20 cellular contexts compared by ENCODE assay signal in genomic region chr20:57410398-57411323, GRCh38. TPM values are rescaled to one million over a fixed set of nuclear protein-coding genes. Genes with fewer than 3 reads are reported as not detected.
DNase-seq lines count a peak whose midpoint lies in the region; ATAC-seq lines count a peak whose summit lies in the region.
"Had no signal": no experiment of that assay in that cellular context is flagged by ENCODE, and none has a peak within 500 bp of the region (broad histone marks: within the 10 kb centered on the region; RNA-seq: fewer than 3 reads in every experiment).

No MANE protein-coding gene starts in this region.

- H3K36me3 ChIP-seq in Karpas-422 (ENCODE audit: insufficient read depth, low read length) (peaks cover 21% of the 10 kb centered on the region), rectal smooth muscle tissue (ENCODE audit: control insufficient read depth, insufficient read depth, low read length) (peaks cover 20% of the 10 kb centered on the region)

- H3K9me2 ChIP-seq in Karpas-422 (replicated peaks; ENCODE audit: insufficient read depth, low read length), result no peaks in the 10 kb centered on the region

- H3K4me3 ChIP-seq in Karpas-422 (ENCODE audit: low read length) (no peak overlapping the region), rectal smooth muscle tissue (ENCODE audit: low read length) (no peak overlapping the region)
- H3K4me3 ChIP-seq: GM23248, heart left ventricle, upper lobe of left lung had no signal

- no peak overlapping the region for H2AFZ ChIP-seq in Karpas-422 (ENCODE audit: low read length)
- H2AFZ ChIP-seq: GM23248 had no signal

- intact Hi-C loops in left ventricle myocardium superior (cut with micrococcal nuclease), result no loop called here

- peaks cover 11% of the 10 kb centered on the region for H3K4me1 Mint-ChIP-seq in activated naive CD8-positive, alpha-beta T cell (ENCODE audit: low read depth)
- peaks cover 6% of the 10 kb centered on the region for H3K4me1 Mint-ChIP-seq in activated naive CD8-positive, alpha-beta T cell treated with anti-CD3 and anti-CD28 coated beads for 36 hours

- no peak overlapping the region for H3K4me2 ChIP-seq in Karpas-422 (ENCODE audit: low read depth, low read length, poor library complexity, severe bottlenecking)

- H3K36me3 Mint-ChIP-seq in activated naive CD8-positive, alpha-beta T cell, result peaks cover 3% of the 10 kb centered on the region
- peaks cover 9% of the 10 kb centered on the region for H3K36me3 Mint-ChIP-seq in activated naive CD8-positive, alpha-beta T cell treated with anti-CD3 and anti-CD28 coated beads for 36 hours

- H4K20me1 ChIP-seq in Karpas-422 (ENCODE audit: insufficient read depth, low read depth, low read length), result peaks cover 35% of the 10 kb centered on the region

- DNase-seq in activated naive CD8-positive, alpha-beta T cell treated with anti-CD3 and anti-CD28 coated beads for 36 hours, result no peak
- DNase-seq in Karpas-422 (peak; percentile 72), left ventricle myocardium superior (peak; percentile 15), amniotic stem cell (lab: John Stamatoyannopoulos, UW) (no peak), NCI-H1105 (lab: John Stamatoyannopoulos, UW) (no peak), EL (no peak)
- DNase-seq: activated T-cell treated with anti-CD3 and anti-CD28 coated beads, Interleukin-2, amount 50 U/mL, for 1 hour; caudate nucleus; effector CD8-positive, alpha-beta T cell; GM23248; KBM-7; NCI-H1930; NCI-H446; retina; stimulated activated naive CD4-positive, alpha-beta T cell treated with Interleukin-2 at 50 U/mL for 16 hours; upper lobe of left lung had no signal

- H3K4me1 ChIP-seq in Karpas-422 (ENCODE audit: low read length), result peaks cover 15% of the 10 kb centered on the region
- peaks cover 24% of the 10 kb centered on the region for H3K4me1 ChIP-seq in rectal smooth muscle tissue (ENCODE audit: control insufficient read depth, insufficient read depth, low read length)
- H3K4me1 ChIP-seq: upper lobe of left lung had no signal

- H3K9me3 Mint-ChIP-seq in activated naive CD8-positive, alpha-beta T cell (ENCODE audit: low read depth), result no peaks in the 10 kb centered on the region
- H3K9me3 Mint-ChIP-seq in activated naive CD8-positive, alpha-beta T cell treated with anti-CD3 and anti-CD28 coated beads for 36 hours, result no peaks in the 10 kb centered on the region

- H3K4me3 Mint-ChIP-seq in activated naive CD8-positive, alpha-beta T cell, result no peak overlapping the region
- no peak overlapping the region for H3K4me3 Mint-ChIP-seq in activated naive CD8-positive, alpha-beta T cell treated with anti-CD3 and anti-CD28 coated beads for 36 hours
- H3K4me3 Mint-ChIP-seq: CD14-positive monocyte had no signal

- H3K27ac Mint-ChIP-seq in activated naive CD8-positive, alpha-beta T cell, result peak overlapping the region; percentile 6
- H3K27ac Mint-ChIP-seq in activated naive CD8-positive, alpha-beta T cell treated with anti-CD3 and anti-CD28 coated beads for 36 hours, result no peak overlapping the region

- no peaks in the 10 kb centered on the region for H3K9me3 ChIP-seq in Karpas-422 (ENCODE audit: low read length)
- H3K9me3 ChIP-seq: heart left ventricle, upper lobe of left lung had no signal

- no peaks in the 10 kb centered on the region for H3K79me2 ChIP-seq in Karpas-422 (ENCODE audit: low read length)

- H3K27me3 Mint-ChIP-seq in activated naive CD8-positive, alpha-beta T cell, result no peaks in the 10 kb centered on the region
- no peaks in the 10 kb centered on the region for H3K27me3 Mint-ChIP-seq in activated naive CD8-positive, alpha-beta T cell treated with anti-CD3 and anti-CD28 coated beads for 36 hours

- H3K27me3 ChIP-seq in Karpas-422 (ENCODE audit: low read length), result no peaks in the 10 kb centered on the region
- no peaks in the 10 kb centered on the region for H3K27me3 ChIP-seq in rectal smooth muscle tissue (ENCODE audit: control insufficient read depth, insufficient read depth, low read length)
- H3K27me3 ChIP-seq: heart left ventricle, upper lobe of left lung had no signal

- 0 out of 2 replicates have a peak overlapping the region, but pooled peaks have one; percentile 24 for H3K27ac ChIP-seq in Karpas-422 (ENCODE audit: low read length)
- H3K27ac ChIP-seq in rectal smooth muscle tissue (ENCODE audit: low read depth, low read length), result peak overlapping the region; percentile 34
- H3K27ac ChIP-seq: GM23248, upper lobe of left lung had no signal

- H3K9ac ChIP-seq in Karpas-422 (ENCODE audit: low read length), result no peak overlapping the region
- no peak overlapping the region for H3K9ac ChIP-seq in rectal smooth muscle tissue (ENCODE audit: low read length)
- H3K9ac ChIP-seq: GM23248 had no signal

- ATAC-seq in left ventricle myocardium superior, result no peak

RNA-seq across cellular contexts. Expression of gene RBM38, which starts 19.5 kb away (rescaled TPM):
- total RNA-seq in activated naive CD8-positive, alpha-beta T cell treated with anti-CD3 and anti-CD28 coated beads for 36 hours, result 100 to 1,000 TPM; 142 to 144 TPM
- 261 and 436 TPM in 2 replicates for total RNA-seq in Karpas-422 (2014; rRNA removed; shearing (Covaris generic); ENCODE audit: low replicate concordance)
- 89.3 TPM for total RNA-seq in left ventricle myocardium superior

RNA-seq across cellular contexts. Expression of gene RAE1, which starts 59.6 kb away (rescaled TPM):
- total RNA-seq in activated naive CD8-positive, alpha-beta T cell treated with anti-CD3 and anti-CD28 coated beads for 36 hours, result 10 to 100 TPM; 59.0 to 60.0 TPM
- 19.0 and 59.6 TPM in 2 replicates for total RNA-seq in Karpas-422 (2014; rRNA removed; shearing (Covaris generic); ENCODE audit: low replicate concordance)
- total RNA-seq in left ventricle myocardium superior, result 15.1 TPM

Comparison
In these comparisons a context has a peak if more than half of its experiments do, and no peak if none do; other contexts are left out.
1. DNase-seq: peak in Karpas-422 (single experiment) and left ventricle myocardium superior (single experiment); none in activated naive CD8-positive, alpha-beta T cell treated with anti-CD3 and anti-CD28 coated beads for 36 hours (single experiment), amniotic stem cell (single experiment), NCI-H1105 (single experiment) and EL (single experiment).